In genomic region chr18:7637269-7637668, GRCh38 we compare ENCODE assay signal across 1 cellular context.
A peak's percentile ranks its signal among the peaks of the same experiment; 100 is the strongest.
TF ChIP-seq lines count a peak whose summit lies in the region.

No MANE protein-coding gene starts in this region.

TF ChIP-seq in HepG2, 621 proteins besides CTCF, POLR2A, EP300 and RAD21 (continued from another document and continues in another):
- TF ChIP-seq, protein P1, sequence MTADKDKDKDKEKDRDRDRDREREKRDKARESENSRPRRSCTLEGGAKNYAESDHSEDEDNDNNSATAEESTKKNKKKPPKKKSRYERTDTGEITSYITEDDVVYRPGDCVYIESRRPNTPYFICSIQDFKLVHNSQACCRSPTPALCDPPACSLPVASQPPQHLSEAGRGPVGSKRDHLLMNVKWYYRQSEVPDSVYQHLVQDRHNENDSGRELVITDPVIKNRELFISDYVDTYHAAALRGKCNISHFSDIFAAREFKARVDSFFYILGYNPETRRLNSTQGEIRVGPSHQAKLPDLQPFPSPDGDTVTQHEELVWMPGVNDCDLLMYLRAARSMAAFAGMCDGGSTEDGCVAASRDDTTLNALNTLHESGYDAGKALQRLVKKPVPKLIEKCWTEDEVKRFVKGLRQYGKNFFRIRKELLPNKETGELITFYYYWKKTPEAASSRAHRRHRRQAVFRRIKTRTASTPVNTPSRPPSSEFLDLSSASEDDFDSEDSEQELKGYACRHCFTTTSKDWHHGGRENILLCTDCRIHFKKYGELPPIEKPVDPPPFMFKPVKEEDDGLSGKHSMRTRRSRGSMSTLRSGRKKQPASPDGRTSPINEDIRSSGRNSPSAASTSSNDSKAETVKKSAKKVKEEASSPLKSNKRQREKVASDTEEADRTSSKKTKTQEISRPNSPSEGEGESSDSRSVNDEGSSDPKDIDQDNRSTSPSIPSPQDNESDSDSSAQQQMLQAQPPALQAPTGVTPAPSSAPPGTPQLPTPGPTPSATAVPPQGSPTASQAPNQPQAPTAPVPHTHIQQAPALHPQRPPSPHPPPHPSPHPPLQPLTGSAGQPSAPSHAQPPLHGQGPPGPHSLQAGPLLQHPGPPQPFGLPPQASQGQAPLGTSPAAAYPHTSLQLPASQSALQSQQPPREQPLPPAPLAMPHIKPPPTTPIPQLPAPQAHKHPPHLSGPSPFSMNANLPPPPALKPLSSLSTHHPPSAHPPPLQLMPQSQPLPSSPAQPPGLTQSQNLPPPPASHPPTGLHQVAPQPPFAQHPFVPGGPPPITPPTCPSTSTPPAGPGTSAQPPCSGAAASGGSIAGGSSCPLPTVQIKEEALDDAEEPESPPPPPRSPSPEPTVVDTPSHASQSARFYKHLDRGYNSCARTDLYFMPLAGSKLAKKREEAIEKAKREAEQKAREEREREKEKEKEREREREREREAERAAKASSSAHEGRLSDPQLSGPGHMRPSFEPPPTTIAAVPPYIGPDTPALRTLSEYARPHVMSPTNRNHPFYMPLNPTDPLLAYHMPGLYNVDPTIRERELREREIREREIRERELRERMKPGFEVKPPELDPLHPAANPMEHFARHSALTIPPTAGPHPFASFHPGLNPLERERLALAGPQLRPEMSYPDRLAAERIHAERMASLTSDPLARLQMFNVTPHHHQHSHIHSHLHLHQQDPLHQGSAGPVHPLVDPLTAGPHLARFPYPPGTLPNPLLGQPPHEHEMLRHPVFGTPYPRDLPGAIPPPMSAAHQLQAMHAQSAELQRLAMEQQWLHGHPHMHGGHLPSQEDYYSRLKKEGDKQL (CRISPR knock-in tag; IDR thresholded peaks at IDR 0.05; ENCODE audit: low read depth), result peak; percentile 64
- TF ChIP-seq KDM1A (CRISPR knock-in tag; IDR thresholded peaks at IDR 0.05) (no peak), HHEX (CRISPR knock-in tag; IDR thresholded peaks at IDR 0.05) (0 out of 2 replicates have a peak, but pooled peaks have one; percentile 31), ZKSCAN8 (CRISPR knock-in tag; IDR thresholded peaks at IDR 0.05; ENCODE audit: borderline replicate concordance) (peak; percentile 94), MTF2 (CRISPR knock-in tag; IDR thresholded peaks at IDR 0.05; ENCODE audit: borderline replicate concordance) (no peak), FOXP1 (IDR thresholded peaks at IDR 0.05) (no peak), FOXP1 (CRISPR knock-in tag; IDR thresholded peaks at IDR 0.05) (peak; percentile 75), TEAD3 (CRISPR knock-in tag; optimal IDR thresholded peaks at IDR 0.05; ENCODE audit: borderline replicate concordance) (peak; percentile 45), FOXP4 (CRISPR knock-in tag; IDR thresholded peaks at IDR 0.05) (peak; percentile 69), SAP130 (CRISPR knock-in tag; IDR thresholded peaks at IDR 0.05; ENCODE audit: low read depth) (peak; percentile 57), FOSL2 (CRISPR knock-in tag; IDR thresholded peaks at IDR 0.05) (peak; percentile 53; the same call in 1 of the 2 replicates), CEBPG (CRISPR knock-in tag; IDR thresholded peaks at IDR 0.05) (0 out of 2 replicates have a peak, but pooled peaks have one; percentile 12), GATAD2A (CRISPR knock-in tag; IDR thresholded peaks at IDR 0.05) (peak; percentile 75), FOXA3 (CRISPR knock-in tag; IDR thresholded peaks at IDR 0.05) (peak; percentile 86), NR2F6 (IDR thresholded peaks at IDR 0.05) (no peak), NR2F6 (CRISPR knock-in tag; IDR thresholded peaks at IDR 0.05) (peak; percentile 61), LCORL (IDR thresholded peaks at IDR 0.05) (no peak), LCORL (CRISPR knock-in tag; IDR thresholded peaks at IDR 0.05) (no peak), SALL1 (CRISPR knock-in tag; IDR thresholded peaks at IDR 0.05) (peak; percentile 50; the same call in 1 of the 2 replicates), RXRB (CRISPR knock-in tag; IDR thresholded peaks at IDR 0.05; ENCODE audit: borderline replicate concordance) (peak; percentile 67), PPARG (CRISPR knock-in tag; conservative IDR thresholded peaks at IDR 0.05) (peak; percentile 68), NR2F2 (IDR thresholded peaks at IDR 0.05; ENCODE audit: borderline replicate concordance, low read depth) (0 out of 2 replicates have a peak, but pooled peaks have one; percentile 29), FOXA1 (IDR thresholded peaks at IDR 0.05) (no peak), FOXA1 (CRISPR knock-in tag; IDR thresholded peaks at IDR 0.05) (peak; percentile 70), POGZ (CRISPR knock-in tag; IDR thresholded peaks at IDR 0.05) (peak; percentile 39), ATF7-NPFF (CRISPR knock-in tag; IDR thresholded peaks at IDR 0.05; ENCODE audit: low read depth) (no peak), MIER2 (CRISPR knock-in tag; IDR thresholded peaks at IDR 0.05) (peak; percentile 73; the same call in 1 of the 2 replicates), ELF3 (CRISPR knock-in tag; IDR thresholded peaks at IDR 0.05) (peak; percentile 45; the same call in 1 of the 2 replicates), HDAC2 (CRISPR knock-in tag; IDR thresholded peaks at IDR 0.05) (peak; percentile 74; the same call in 1 of the 2 replicates), ZNF264 (CRISPR knock-in tag; IDR thresholded peaks at IDR 0.05) (peak; percentile 94), AHDC1 (CRISPR knock-in tag; IDR thresholded peaks at IDR 0.05; ENCODE audit: borderline replicate concordance) (peak; percentile 34; the same call in 1 of the 2 replicates), SOX13 (IDR thresholded peaks at IDR 0.05) (no peak), SOX13 (CRISPR knock-in tag; conservative IDR thresholded peaks at IDR 0.05 in 1 of 2, IDR thresholded peaks at IDR 0.05 in 1 of 2) (peak in 1 of 2 experiments; percentile 78; a peak in 2 of 4 replicates), RCOR2 (CRISPR knock-in tag; IDR thresholded peaks at IDR 0.05) (peak; percentile 29; the same call in 1 of the 2 replicates), BCL6 (CRISPR knock-in tag; IDR thresholded peaks at IDR 0.05) (peak; percentile 86), HNRNPH1 (optimal IDR thresholded peaks at IDR 0.05; ENCODE audit: low read depth, low read length) (no peak), ZNF644 (CRISPR knock-in tag; IDR thresholded peaks at IDR 0.05; ENCODE audit: low read depth) (0 out of 2 replicates have a peak, but pooled peaks have one; percentile 38), ZNF3 (CRISPR knock-in tag; IDR thresholded peaks at IDR 0.05) (peak; percentile 65; the same call in 1 of the 2 replicates), SOX5 (CRISPR knock-in tag; IDR thresholded peaks at IDR 0.05; ENCODE audit: borderline replicate concordance) (peak; percentile 61; the same call in 1 of the 2 replicates), ZNF781 (CRISPR knock-in tag; IDR thresholded peaks at IDR 0.05; ENCODE audit: borderline replicate concordance, not compliant biosample characterization) (no peak), NFIC (IDR thresholded peaks at IDR 0.05; ENCODE audit: low read length) (peak; percentile 26; the same call in 1 of the 2 replicates), PAXIP1 (CRISPR knock-in tag; conservative IDR thresholded peaks at IDR 0.05) (peak; percentile 46; the same call in 1 of the 2 replicates), SKI (IDR thresholded peaks at IDR 0.05; ENCODE audit: partially characterized antibody) (peak; percentile 31), HMG20A (CRISPR knock-in tag; IDR thresholded peaks at IDR 0.05; ENCODE audit: borderline replicate concordance) (peak; percentile 78; the same call in 1 of the 2 replicates)
- TF ChIP-seq, protein P2, sequence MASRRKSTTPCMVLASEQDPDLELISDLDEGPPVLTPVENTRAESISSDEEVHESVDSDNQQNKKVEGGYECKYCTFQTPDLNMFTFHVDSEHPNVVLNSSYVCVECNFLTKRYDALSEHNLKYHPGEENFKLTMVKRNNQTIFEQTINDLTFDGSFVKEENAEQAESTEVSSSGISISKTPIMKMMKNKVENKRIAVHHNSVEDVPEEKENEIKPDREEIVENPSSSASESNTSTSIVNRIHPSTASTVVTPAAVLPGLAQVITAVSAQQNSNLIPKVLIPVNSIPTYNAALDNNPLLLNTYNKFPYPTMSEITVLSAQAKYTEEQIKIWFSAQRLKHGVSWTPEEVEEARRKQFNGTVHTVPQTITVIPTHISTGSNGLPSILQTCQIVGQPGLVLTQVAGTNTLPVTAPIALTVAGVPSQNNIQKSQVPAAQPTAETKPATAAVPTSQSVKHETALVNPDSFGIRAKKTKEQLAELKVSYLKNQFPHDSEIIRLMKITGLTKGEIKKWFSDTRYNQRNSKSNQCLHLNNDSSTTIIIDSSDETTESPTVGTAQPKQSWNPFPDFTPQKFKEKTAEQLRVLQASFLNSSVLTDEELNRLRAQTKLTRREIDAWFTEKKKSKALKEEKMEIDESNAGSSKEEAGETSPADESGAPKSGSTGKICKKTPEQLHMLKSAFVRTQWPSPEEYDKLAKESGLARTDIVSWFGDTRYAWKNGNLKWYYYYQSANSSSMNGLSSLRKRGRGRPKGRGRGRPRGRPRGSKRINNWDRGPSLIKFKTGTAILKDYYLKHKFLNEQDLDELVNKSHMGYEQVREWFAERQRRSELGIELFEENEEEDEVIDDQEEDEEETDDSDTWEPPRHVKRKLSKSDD (CRISPR knock-in tag; IDR thresholded peaks at IDR 0.05; ENCODE audit: low read depth), result no peak
- TF ChIP-seq, protein P3, sequence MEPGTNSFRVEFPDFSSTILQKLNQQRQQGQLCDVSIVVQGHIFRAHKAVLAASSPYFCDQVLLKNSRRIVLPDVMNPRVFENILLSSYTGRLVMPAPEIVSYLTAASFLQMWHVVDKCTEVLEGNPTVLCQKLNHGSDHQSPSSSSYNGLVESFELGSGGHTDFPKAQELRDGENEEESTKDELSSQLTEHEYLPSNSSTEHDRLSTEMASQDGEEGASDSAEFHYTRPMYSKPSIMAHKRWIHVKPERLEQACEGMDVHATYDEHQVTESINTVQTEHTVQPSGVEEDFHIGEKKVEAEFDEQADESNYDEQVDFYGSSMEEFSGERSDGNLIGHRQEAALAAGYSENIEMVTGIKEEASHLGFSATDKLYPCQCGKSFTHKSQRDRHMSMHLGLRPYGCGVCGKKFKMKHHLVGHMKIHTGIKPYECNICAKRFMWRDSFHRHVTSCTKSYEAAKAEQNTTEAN (CRISPR knock-in tag; conservative IDR thresholded peaks at IDR 0.05), result no peak
